In the genomic region with DNA sequence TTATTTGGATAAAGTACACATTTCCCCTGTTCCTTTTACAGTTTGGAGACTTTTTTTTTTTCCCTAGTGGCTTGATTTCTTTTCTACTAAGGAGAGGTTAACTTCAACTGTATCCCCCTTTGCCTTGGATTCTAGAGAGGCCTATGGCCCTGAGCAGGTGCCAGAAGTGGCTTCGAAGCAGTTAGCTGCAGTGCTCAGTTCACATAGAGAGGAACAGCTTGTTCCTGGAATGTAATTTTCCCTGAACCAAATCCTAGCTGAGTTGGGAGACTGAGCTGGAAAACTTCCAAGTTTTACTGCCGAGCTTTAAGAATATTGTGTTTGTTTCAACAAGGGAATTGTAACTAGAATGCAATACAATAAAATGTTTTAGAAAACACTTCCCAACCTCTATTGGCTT, we compare ENCODE assay signal across 1 cellular context.
TF ChIP-seq lines count a peak whose summit lies in the region.

No MANE protein-coding gene starts in this region.

TF ChIP-seq in WTC11, 78 proteins besides CTCF, POLR2A, EP300 and RAD21 (continued from another document):
- TF ChIP-seq, protein P1, sequence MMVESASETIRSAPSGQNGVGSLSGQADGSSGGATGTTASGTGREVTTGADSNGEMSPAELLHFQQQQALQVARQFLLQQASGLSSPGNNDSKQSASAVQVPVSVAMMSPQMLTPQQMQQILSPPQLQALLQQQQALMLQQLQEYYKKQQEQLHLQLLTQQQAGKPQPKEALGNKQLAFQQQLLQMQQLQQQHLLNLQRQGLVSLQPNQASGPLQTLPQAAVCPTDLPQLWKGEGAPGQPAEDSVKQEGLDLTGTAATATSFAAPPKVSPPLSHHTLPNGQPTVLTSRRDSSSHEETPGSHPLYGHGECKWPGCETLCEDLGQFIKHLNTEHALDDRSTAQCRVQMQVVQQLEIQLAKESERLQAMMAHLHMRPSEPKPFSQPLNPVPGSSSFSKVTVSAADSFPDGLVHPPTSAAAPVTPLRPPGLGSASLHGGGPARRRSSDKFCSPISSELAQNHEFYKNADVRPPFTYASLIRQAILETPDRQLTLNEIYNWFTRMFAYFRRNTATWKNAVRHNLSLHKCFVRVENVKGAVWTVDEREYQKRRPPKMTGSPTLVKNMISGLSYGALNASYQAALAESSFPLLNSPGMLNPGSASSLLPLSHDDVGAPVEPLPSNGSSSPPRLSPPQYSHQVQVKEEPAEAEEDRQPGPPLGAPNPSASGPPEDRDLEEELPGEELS (CRISPR knock-in tag; IDR thresholded peaks at IDR 0.05), result no peak
- TF ChIP-seq, protein P2, sequence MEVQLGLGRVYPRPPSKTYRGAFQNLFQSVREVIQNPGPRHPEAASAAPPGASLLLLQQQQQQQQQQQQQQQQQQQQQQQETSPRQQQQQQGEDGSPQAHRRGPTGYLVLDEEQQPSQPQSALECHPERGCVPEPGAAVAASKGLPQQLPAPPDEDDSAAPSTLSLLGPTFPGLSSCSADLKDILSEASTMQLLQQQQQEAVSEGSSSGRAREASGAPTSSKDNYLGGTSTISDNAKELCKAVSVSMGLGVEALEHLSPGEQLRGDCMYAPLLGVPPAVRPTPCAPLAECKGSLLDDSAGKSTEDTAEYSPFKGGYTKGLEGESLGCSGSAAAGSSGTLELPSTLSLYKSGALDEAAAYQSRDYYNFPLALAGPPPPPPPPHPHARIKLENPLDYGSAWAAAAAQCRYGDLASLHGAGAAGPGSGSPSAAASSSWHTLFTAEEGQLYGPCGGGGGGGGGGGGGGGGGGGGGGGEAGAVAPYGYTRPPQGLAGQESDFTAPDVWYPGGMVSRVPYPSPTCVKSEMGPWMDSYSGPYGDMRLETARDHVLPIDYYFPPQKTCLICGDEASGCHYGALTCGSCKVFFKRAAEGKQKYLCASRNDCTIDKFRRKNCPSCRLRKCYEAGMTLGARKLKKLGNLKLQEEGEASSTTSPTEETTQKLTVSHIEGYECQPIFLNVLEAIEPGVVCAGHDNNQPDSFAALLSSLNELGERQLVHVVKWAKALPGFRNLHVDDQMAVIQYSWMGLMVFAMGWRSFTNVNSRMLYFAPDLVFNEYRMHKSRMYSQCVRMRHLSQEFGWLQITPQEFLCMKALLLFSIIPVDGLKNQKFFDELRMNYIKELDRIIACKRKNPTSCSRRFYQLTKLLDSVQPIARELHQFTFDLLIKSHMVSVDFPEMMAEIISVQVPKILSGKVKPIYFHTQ (CRISPR knock-in tag; IDR thresholded peaks at IDR 0.05), result no peak
- TF ChIP-seq MYBL2 (CRISPR knock-in tag; IDR thresholded peaks at IDR 0.05) (no peak), PRDM15 (CRISPR knock-in tag; IDR thresholded peaks at IDR 0.05) (no peak), MXD4 (CRISPR knock-in tag; IDR thresholded peaks at IDR 0.05; ENCODE audit: borderline replicate concordance) (no peak), KAT7 (CRISPR knock-in tag; IDR thresholded peaks at IDR 0.05; ENCODE audit: borderline replicate concordance) (no peak), ARID4B (CRISPR knock-in tag; IDR thresholded peaks at IDR 0.05; ENCODE audit: borderline replicate concordance) (no peak), NR3C1 (CRISPR knock-in tag; conservative IDR thresholded peaks at IDR 0.05; ENCODE audit: low read depth) (no peak), ZBTB43 (CRISPR knock-in tag; IDR thresholded peaks at IDR 0.05) (no peak), FOXJ3 (CRISPR knock-in tag; IDR thresholded peaks at IDR 0.05; ENCODE audit: borderline replicate concordance) (no peak), JUN (CRISPR knock-in tag; IDR thresholded peaks at IDR 0.05) (no peak), SMAD3 (CRISPR knock-in tag; IDR thresholded peaks at IDR 0.05; ENCODE audit: borderline replicate concordance) (no peak), ETV6 (CRISPR knock-in tag; IDR thresholded peaks at IDR 0.05) (no peak)
- TF ChIP-seq, protein P3, sequence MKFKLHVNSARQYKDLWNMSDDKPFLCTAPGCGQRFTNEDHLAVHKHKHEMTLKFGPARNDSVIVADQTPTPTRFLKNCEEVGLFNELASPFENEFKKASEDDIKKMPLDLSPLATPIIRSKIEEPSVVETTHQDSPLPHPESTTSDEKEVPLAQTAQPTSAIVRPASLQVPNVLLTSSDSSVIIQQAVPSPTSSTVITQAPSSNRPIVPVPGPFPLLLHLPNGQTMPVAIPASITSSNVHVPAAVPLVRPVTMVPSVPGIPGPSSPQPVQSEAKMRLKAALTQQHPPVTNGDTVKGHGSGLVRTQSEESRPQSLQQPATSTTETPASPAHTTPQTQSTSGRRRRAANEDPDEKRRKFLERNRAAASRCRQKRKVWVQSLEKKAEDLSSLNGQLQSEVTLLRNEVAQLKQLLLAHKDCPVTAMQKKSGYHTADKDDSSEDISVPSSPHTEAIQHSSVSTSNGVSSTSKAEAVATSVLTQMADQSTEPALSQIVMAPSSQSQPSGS (CRISPR knock-in tag; IDR thresholded peaks at IDR 0.05; ENCODE audit: borderline replicate concordance, low read depth), result no peak
- TF ChIP-seq, protein P4, sequence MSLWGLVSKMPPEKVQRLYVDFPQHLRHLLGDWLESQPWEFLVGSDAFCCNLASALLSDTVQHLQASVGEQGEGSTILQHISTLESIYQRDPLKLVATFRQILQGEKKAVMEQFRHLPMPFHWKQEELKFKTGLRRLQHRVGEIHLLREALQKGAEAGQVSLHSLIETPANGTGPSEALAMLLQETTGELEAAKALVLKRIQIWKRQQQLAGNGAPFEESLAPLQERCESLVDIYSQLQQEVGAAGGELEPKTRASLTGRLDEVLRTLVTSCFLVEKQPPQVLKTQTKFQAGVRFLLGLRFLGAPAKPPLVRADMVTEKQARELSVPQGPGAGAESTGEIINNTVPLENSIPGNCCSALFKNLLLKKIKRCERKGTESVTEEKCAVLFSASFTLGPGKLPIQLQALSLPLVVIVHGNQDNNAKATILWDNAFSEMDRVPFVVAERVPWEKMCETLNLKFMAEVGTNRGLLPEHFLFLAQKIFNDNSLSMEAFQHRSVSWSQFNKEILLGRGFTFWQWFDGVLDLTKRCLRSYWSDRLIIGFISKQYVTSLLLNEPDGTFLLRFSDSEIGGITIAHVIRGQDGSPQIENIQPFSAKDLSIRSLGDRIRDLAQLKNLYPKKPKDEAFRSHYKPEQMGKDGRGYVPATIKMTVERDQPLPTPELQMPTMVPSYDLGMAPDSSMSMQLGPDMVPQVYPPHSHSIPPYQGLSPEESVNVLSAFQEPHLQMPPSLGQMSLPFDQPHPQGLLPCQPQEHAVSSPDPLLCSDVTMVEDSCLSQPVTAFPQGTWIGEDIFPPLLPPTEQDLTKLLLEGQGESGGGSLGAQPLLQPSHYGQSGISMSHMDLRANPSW (CRISPR knock-in tag; conservative IDR thresholded peaks at IDR 0.05; ENCODE audit: low read depth), result no peak
